20 cellular contexts compared by ENCODE assay signal in genomic region chr9:131701434-131701781, GRCh38. TPM values are rescaled to one million over a fixed set of nuclear protein-coding genes. Genes with fewer than 3 reads are reported as not detected.
DNase-seq lines count a peak whose midpoint lies in the region; ATAC-seq and TF ChIP-seq lines count a peak whose summit lies in the region.
"Had no signal": no experiment of that assay in that cellular context is flagged by ENCODE, and none has a peak within 500 bp of the region (broad histone marks: within the 10 kb centered on the region; RNA-seq: fewer than 3 reads in every experiment).

No MANE protein-coding gene starts in this region.

- ATAC-seq in CD4-positive, alpha-beta T cell (ENCODE audit: poor library complexity): no peak
- ATAC-seq in activated B cell treated with CpG ODN at 0.5 μM for 24 hours (ENCODE audit: low read depth) (no peak), psoas muscle (no peak), GM19397 (IDR thresholded peaks at IDR 0.05; ENCODE audit: unreplicated experiment) (no peak)
- ATAC-seq: HCT116, PC-3 had no signal

- H3K27me3 Mint-ChIP-seq in T-helper 2 cell treated with Interferon-gamma antibody and Interleukin-4, amounts not matched to agents 5 μg/mL and 100 μg/mL, for 36 hours (ENCODE audit: low read depth): no peaks in the 10 kb centered on the region
- H3K27me3 Mint-ChIP-seq in CD4-positive, alpha-beta T cell: no peaks in the 10 kb centered on the region
- no peaks in the 10 kb centered on the region for H3K27me3 Mint-ChIP-seq in activated B cell treated with CpG ODN at 0.5 μM for 24 hours

- no peaks in the 10 kb centered on the region for H3K9me3 ChIP-seq in CD4-positive, alpha-beta T cell (ENCODE audit: control insufficient read depth, low read length)
- H3K9me3 ChIP-seq in psoas muscle (no peaks in the 10 kb centered on the region), tibial artery (no peaks in the 10 kb centered on the region)

- H3K4me3 ChIP-seq in psoas muscle (no peak overlapping the region), tibial artery (no peak overlapping the region)

- peaks cover 65% of the 10 kb centered on the region for H3K4me1 Mint-ChIP-seq in T-helper 2 cell treated with Interferon-gamma antibody and Interleukin-4, amounts not matched to agents 5 μg/mL and 100 μg/mL, for 36 hours (ENCODE audit: low read depth)
- H3K4me1 Mint-ChIP-seq in CD4-positive, alpha-beta T cell (ENCODE audit: low read depth): peaks cover 95% of the 10 kb centered on the region
- peaks cover 99% of the 10 kb centered on the region for H3K4me1 Mint-ChIP-seq in activated B cell treated with CpG ODN at 0.5 μM for 24 hours

- H3K36me3 ChIP-seq in psoas muscle (ENCODE audit: insufficient read depth in 1 of 2, low read depth in 1 of 2) (no peaks in the 10 kb centered on the region), tibial artery (no peaks in the 10 kb centered on the region)

- no peaks in the 10 kb centered on the region for H3K9me3 Mint-ChIP-seq in T-helper 2 cell treated with Interferon-gamma antibody and Interleukin-4, amounts not matched to agents 5 μg/mL and 100 μg/mL, for 36 hours
- H3K9me3 Mint-ChIP-seq in CD4-positive, alpha-beta T cell: no peaks in the 10 kb centered on the region
- H3K9me3 Mint-ChIP-seq in activated B cell treated with CpG ODN at 0.5 μM for 24 hours: no peaks in the 10 kb centered on the region

- CTCF ChIA-PET in CD4-positive, alpha-beta T cell (lab: Charles Lee): no interaction called here
- CTCF ChIA-PET in activated B cell treated with CpG ODN at 0.5 μM for 24 hours (lab: Charles Lee): no interaction called here

- H3K4me3 Mint-ChIP-seq in T-helper 2 cell treated with Interferon-gamma antibody and Interleukin-4, amounts not matched to agents 5 μg/mL and 100 μg/mL, for 36 hours: no peak overlapping the region
- no peak overlapping the region for H3K4me3 Mint-ChIP-seq in CD4-positive, alpha-beta T cell
- H3K4me3 Mint-ChIP-seq in activated B cell treated with CpG ODN at 0.5 μM for 24 hours: peak overlapping the region; percentile 56

- no peaks in the 10 kb centered on the region for H3K27me3 ChIP-seq in CD4-positive, alpha-beta T cell (ENCODE audit: control insufficient read depth, insufficient read depth, low read length)
- H3K27me3 ChIP-seq in psoas muscle (ENCODE audit: insufficient read depth in 3 of 3, low read length in 2 of 3) (no peaks in the 10 kb centered on the region), tibial artery (no peaks in the 10 kb centered on the region)

- H3K4me1 ChIP-seq in psoas muscle: peaks cover 88% of the 10 kb centered on the region
- H3K4me1 ChIP-seq in tibial artery: peaks cover 0 to 68% (median 34%) of the 10 kb centered on the region in 4 donors

- POLR2A ChIA-PET in CD4-positive, alpha-beta T cell (lab: Charles Lee): interaction anchor here (0.6 kb wide), 1 partner anchor 9 kb away, joined by 3 read pairs; no protein-coding TSS in a partner anchor
- POLR2A ChIA-PET in activated B cell treated with CpG ODN at 0.5 μM for 24 hours (lab: Charles Lee): no interaction called here

- no peak for DNase-seq in T-helper 2 cell treated with Interferon-gamma antibody and Interleukin-4, amounts not matched to agents 5 μg/mL and 100 μg/mL, for 36 hours (ENCODE audit: low spot score)
- DNase-seq in T-helper 2 cell (no peak), activated B cell treated with CpG ODN at 0.5 μM for 24 hours (no peak), psoas muscle (no peak), tibial artery (no peak), midbrain (lab: John Stamatoyannopoulos, UW) (no peak)
- DNase-seq in CD4-positive, alpha-beta T cell: no peak
- DNase-seq: C1 segment of cervical spinal cord, COR-L47, DMS153, EL, KG1, NCI-H1092, NCI-H2107, NCI-H226, NCI-H69, PC-3 had no signal

- TF ChIP-seq CTCF in CD4-positive, alpha-beta T cell (IDR thresholded peaks at IDR 0.05): no peak
- no peak for TF ChIP-seq CTCF in activated B cell treated with CpG ODN at 0.5 μM for 24 hours (IDR thresholded peaks at IDR 0.05)
- TF ChIP-seq CTCF in psoas muscle (IDR thresholded peaks at IDR 0.05): no peak
- no peak for TF ChIP-seq CTCF in tibial artery (IDR thresholded peaks at IDR 0.05)

- peak overlapping the region; percentile 29 for H3K27ac Mint-ChIP-seq in T-helper 2 cell treated with Interferon-gamma antibody and Interleukin-4, amounts not matched to agents 5 μg/mL and 100 μg/mL, for 36 hours
- peak overlapping the region; percentile 15 for H3K27ac Mint-ChIP-seq in CD4-positive, alpha-beta T cell
- H3K27ac Mint-ChIP-seq in activated B cell treated with CpG ODN at 0.5 μM for 24 hours: peak overlapping the region; percentile 50

- WGBS in psoas muscle, 3 donors: 80 to 89% (median 89%) methylated on average over 1 of the region's 1 CpG

- intact Hi-C loops in CD4-positive, alpha-beta T cell (cut with DNase I, micrococcal nuclease): no loop called here
- intact Hi-C loops in activated B cell treated with CpG ODN at 0.5 μM for 24 hours (cut with micrococcal nuclease): no loop called here
- intact Hi-C loops in psoas muscle (cut with DNase I): loop anchor here in 1 of 2 donors (5.0 kb wide), 1 partner anchor 36 kb away; no protein-coding TSS in a partner anchor
- intact Hi-C loops in tibial artery (cut with DNase I; ENCODE audit: low total_unique reads): no loop called here

- peaks cover 6% of the 10 kb centered on the region for H3K36me3 Mint-ChIP-seq in T-helper 2 cell treated with Interferon-gamma antibody and Interleukin-4, amounts not matched to agents 5 μg/mL and 100 μg/mL, for 36 hours (ENCODE audit: low read depth)
- H3K36me3 Mint-ChIP-seq in CD4-positive, alpha-beta T cell (ENCODE audit: low read depth): no peaks in the 10 kb centered on the region
- H3K36me3 Mint-ChIP-seq in activated B cell treated with CpG ODN at 0.5 μM for 24 hours (ENCODE audit: low read depth): peaks cover 24% of the 10 kb centered on the region

- H3K27ac ChIP-seq in CD4-positive, alpha-beta T cell (ENCODE audit: low read depth, low read length): no peak overlapping the region
- H3K27ac ChIP-seq in psoas muscle (peak overlapping the region; percentile 14), tibial artery (no peak overlapping the region)
- H3K27ac ChIP-seq: 22Rv1 had no signal

RNA-seq across cellular contexts. Expression of gene RAPGEF1, which starts 38.5 kb away (rescaled TPM):
- total RNA-seq in CD4-positive, alpha-beta T cell: 100 to 1,000 TPM; 130 to 134 TPM
- 278 and 318 TPM in 2 replicates for total RNA-seq in activated B cell treated with CpG ODN at 0.5 μM for 24 hours
- 100 to 1,000 TPM; 234 to 319 (median 272) TPM for total RNA-seq in psoas muscle
- 100 to 1,000 TPM in 1 of 3 donors, 10 to 100 TPM in 2; 72.3 to 268 (median 93.1) TPM for polyA plus RNA-seq in psoas muscle
